Comparison of ENCODE assay signal across 17 cellular contexts in genomic region chr18:57983472-57983871, GRCh38.
DNase-seq lines count a peak whose midpoint lies in the region; ATAC-seq and TF ChIP-seq lines count a peak whose summit lies in the region.
"Had no signal": no experiment of that assay in that cellular context is flagged by ENCODE, and none has a peak within 500 bp of the region (broad histone marks: within the 10 kb centered on the region; RNA-seq: fewer than 3 reads in every experiment).

No MANE protein-coding gene starts in this region.

- H3K27me3 Mint-ChIP-seq in T-helper 1 cell treated with Interleukin-12 subunit alpha and Interleukin-12 subunit beta and Interleukin-4 antibody, amounts not matched to agents 30 μg/mL and 1 μg/mL, for 36 hours (ENCODE audit: low read depth) = peaks cover 7% of the 10 kb centered on the region
- H3K27me3 Mint-ChIP-seq in chondrocyte (ENCODE audit: low read depth) (peaks cover 2% of the 10 kb centered on the region), T-helper 17 cell (peaks cover 28% of the 10 kb centered on the region)

- no peaks in the 10 kb centered on the region for H3K9me3 ChIP-seq in T-helper 17 cell (ENCODE audit: control insufficient read depth, low read length, poor library complexity, severe bottlenecking)
- H3K9me3 ChIP-seq: A549, Caco-2 had no signal

- no peak for TF ChIP-seq CTCF in chondrocyte (IDR thresholded peaks at IDR 0.05)

- no peak for ATAC-seq in T-helper 17 cell
- ATAC-seq: A549, GM23338, HCT116 had no signal

- H3K27ac Mint-ChIP-seq in T-helper 1 cell treated with Interleukin-12 subunit alpha and Interleukin-12 subunit beta and Interleukin-4 antibody, amounts not matched to agents 30 μg/mL and 1 μg/mL, for 36 hours = peak overlapping the region; percentile 38
- peak overlapping the region; percentile 81 for H3K27ac Mint-ChIP-seq in chondrocyte (ENCODE audit: unreplicated experiment)
- H3K27ac Mint-ChIP-seq in T-helper 17 cell = no peak overlapping the region
- H3K27ac Mint-ChIP-seq: CD4-positive, alpha-beta T cell; GM23338; HFFc6 had no signal

- no peaks in the 10 kb centered on the region for H3K36me3 Mint-ChIP-seq in T-helper 1 cell treated with Interleukin-12 subunit alpha and Interleukin-12 subunit beta and Interleukin-4 antibody, amounts not matched to agents 30 μg/mL and 1 μg/mL, for 36 hours (ENCODE audit: low read depth)
- H3K36me3 Mint-ChIP-seq in chondrocyte (ENCODE audit: low read depth) (peaks cover 3% of the 10 kb centered on the region), T-helper 17 cell (ENCODE audit: low read depth) (no peaks in the 10 kb centered on the region)

- no peak overlapping the region for H3K4me3 Mint-ChIP-seq in T-helper 1 cell treated with Interleukin-12 subunit alpha and Interleukin-12 subunit beta and Interleukin-4 antibody, amounts not matched to agents 30 μg/mL and 1 μg/mL, for 36 hours
- H3K4me3 Mint-ChIP-seq in chondrocyte (ENCODE audit: unreplicated experiment) (no peak overlapping the region), T-helper 17 cell (no peak overlapping the region)
- H3K4me3 Mint-ChIP-seq: CD4-positive, alpha-beta T cell; GM23338; HFFc6 had no signal

- H3K4me1 Mint-ChIP-seq in T-helper 1 cell treated with Interleukin-12 subunit alpha and Interleukin-12 subunit beta and Interleukin-4 antibody, amounts not matched to agents 30 μg/mL and 1 μg/mL, for 36 hours (ENCODE audit: low read depth) = no peaks in the 10 kb centered on the region
- peaks cover 10% of the 10 kb centered on the region for H3K4me1 Mint-ChIP-seq in chondrocyte (ENCODE audit: low read depth)
- no peaks in the 10 kb centered on the region for H3K4me1 Mint-ChIP-seq in T-helper 17 cell

- no peaks in the 10 kb centered on the region for H3K9me3 Mint-ChIP-seq in T-helper 1 cell treated with Interleukin-12 subunit alpha and Interleukin-12 subunit beta and Interleukin-4 antibody, amounts not matched to agents 30 μg/mL and 1 μg/mL, for 36 hours
- peaks cover 4% of the 10 kb centered on the region for H3K9me3 Mint-ChIP-seq in chondrocyte (ENCODE audit: low read depth)
- H3K9me3 Mint-ChIP-seq: CD4-positive, alpha-beta T cell; GM23338; HFFc6 had no signal

- DNase-seq in T-helper 1 cell (no peak), GM03348 (ENCODE audit: low spot score) (peak; percentile 15), chondrocyte (ENCODE audit: low spot score) (no peak), T-helper 17 cell (no peak), amniotic stem cell (lab: John Stamatoyannopoulos, UW) (no peak), NCI-H2171 treated with DMSO at 0.1 percent for 48 hours (lab: John Stamatoyannopoulos, UW) (no peak)
- DNase-seq: AML-193; Caco-2; CD4-positive, alpha-beta T cell; DMS79 treated with DMSO at 0.1 percent for 48 hours; EL; H7; HFFc6 had no signal
